Comparison of ENCODE assay signal across 1 cellular context in the genomic region with DNA sequence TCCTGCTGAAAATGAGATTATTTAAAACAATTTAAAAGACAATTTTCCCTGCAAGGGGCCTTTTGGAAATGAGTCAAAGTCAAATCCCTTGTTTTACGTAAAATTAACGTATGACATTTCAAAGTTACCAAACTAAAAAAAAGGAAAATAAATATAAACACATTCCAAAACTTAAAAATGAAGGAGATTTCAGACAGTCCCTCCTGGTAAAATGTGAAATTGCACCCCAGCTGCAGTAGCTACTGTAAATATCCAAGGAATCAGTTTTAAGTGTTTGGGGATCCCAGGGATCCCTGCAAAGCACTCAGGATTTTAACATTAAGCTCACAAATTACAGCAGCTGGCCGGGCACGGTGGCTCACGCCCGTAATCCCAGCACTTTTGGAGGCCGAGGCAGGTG.
TF ChIP-seq lines count a peak whose summit lies in the region.

No MANE protein-coding gene starts in this region.

TF ChIP-seq in IMR-90, 13 proteins besides CTCF, POLR2A, EP300 and RAD21:
- TF ChIP-seq CEBPB (IDR thresholded peaks at IDR 0.05; ENCODE audit: low read depth, low read length) (no peak), FOS (IDR thresholded peaks at IDR 0.05; ENCODE audit: low read depth, low read length) (no peak), RFX5 (IDR thresholded peaks at IDR 0.05; ENCODE audit: low read depth, low read length) (no peak), MXI1 (IDR thresholded peaks at IDR 0.05; ENCODE audit: borderline replicate concordance, low read depth, low read length) (no peak), RCOR1 (IDR thresholded peaks at IDR 0.05; ENCODE audit: insufficient replicate concordance, low read length) (no peak), MAZ (IDR thresholded peaks at IDR 0.05; ENCODE audit: borderline replicate concordance, low read depth, low read length) (no peak), MAFK (IDR thresholded peaks at IDR 0.05; ENCODE audit: low read depth, low read length) (no peak)
- TF ChIP-seq, protein P1, sequence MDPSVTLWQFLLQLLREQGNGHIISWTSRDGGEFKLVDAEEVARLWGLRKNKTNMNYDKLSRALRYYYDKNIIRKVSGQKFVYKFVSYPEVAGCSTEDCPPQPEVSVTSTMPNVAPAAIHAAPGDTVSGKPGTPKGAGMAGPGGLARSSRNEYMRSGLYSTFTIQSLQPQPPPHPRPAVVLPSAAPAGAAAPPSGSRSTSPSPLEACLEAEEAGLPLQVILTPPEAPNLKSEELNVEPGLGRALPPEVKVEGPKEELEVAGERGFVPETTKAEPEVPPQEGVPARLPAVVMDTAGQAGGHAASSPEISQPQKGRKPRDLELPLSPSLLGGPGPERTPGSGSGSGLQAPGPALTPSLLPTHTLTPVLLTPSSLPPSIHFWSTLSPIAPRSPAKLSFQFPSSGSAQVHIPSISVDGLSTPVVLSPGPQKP (IDR thresholded peaks at IDR 0.05; ENCODE audit: borderline replicate concordance, low read depth, low read length), result no peak
- TF ChIP-seq, protein P2, sequence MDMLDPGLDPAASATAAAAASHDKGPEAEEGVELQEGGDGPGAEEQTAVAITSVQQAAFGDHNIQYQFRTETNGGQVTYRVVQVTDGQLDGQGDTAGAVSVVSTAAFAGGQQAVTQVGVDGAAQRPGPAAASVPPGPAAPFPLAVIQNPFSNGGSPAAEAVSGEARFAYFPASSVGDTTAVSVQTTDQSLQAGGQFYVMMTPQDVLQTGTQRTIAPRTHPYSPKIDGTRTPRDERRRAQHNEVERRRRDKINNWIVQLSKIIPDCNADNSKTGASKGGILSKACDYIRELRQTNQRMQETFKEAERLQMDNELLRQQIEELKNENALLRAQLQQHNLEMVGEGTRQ (IDR thresholded peaks at IDR 0.05; ENCODE audit: low read depth, low read length), result no peak
